14 cellular contexts compared by ENCODE assay signal in genomic region chr10:77855404-77856155, GRCh38.
"Had no signal": no experiment of that assay in that cellular context is flagged by ENCODE, and none has a peak within 500 bp of the region (broad histone marks: within the 10 kb centered on the region; RNA-seq: fewer than 3 reads in every experiment).

No MANE protein-coding gene starts in this region.

- H3K4me1 ChIP-seq: heart left ventricle, neural progenitor cell, pancreas had no signal

- H3K4me3 ChIP-seq: dorsolateral prefrontal cortex, heart left ventricle, neural progenitor cell, pancreas, upper lobe of left lung had no signal

- H3K36me3 ChIP-seq: neural progenitor cell had no signal

- H3K27me3 ChIP-seq: dorsolateral prefrontal cortex, heart left ventricle, neural progenitor cell, pancreas, upper lobe of left lung had no signal

- ATAC-seq: heart left ventricle; pancreas; stimulated activated memory B cell treated with anti-CD40 and anti-IgM and Interleukin-4, amounts not matched to agents 10 μg/mL and 1 μg/mL and 100 μg/mL, for 72 hours had no signal

- H3K27ac ChIP-seq: dorsolateral prefrontal cortex, heart left ventricle, neural progenitor cell, pancreas, upper lobe of left lung had no signal

- DNase-seq: activated CD4-positive, alpha-beta memory T cell treated with anti-CD3 and anti-CD28 coated beads for 36 hours; activated CD4-positive, alpha-beta T cell treated with anti-CD3 and anti-CD28 coated beads for 1 hour; activated gamma-delta T cell; activated naive CD8-positive, alpha-beta T cell treated with anti-CD3 and anti-CD28 coated beads for 36 hours; activated T-cell treated with anti-CD3 and anti-CD28 coated beads, Interleukin-2, amount 50 U/mL, for 48 hours; anterior cingulate cortex; dorsolateral prefrontal cortex; heart left ventricle; kidney; pancreas; small intestine; upper lobe of left lung had no signal

- H3K9me3 ChIP-seq: heart left ventricle, pancreas, upper lobe of left lung had no signal
